In genomic region chr1:17577907-17578297, GRCh38 we compare ENCODE assay signal across 14 cellular contexts. TPM values are rescaled to one million over a fixed set of nuclear protein-coding genes. Genes with fewer than 3 reads are reported as not detected.
DNase-seq lines count a peak whose midpoint lies in the region; ATAC-seq, FAIRE-seq and TF ChIP-seq lines count a peak whose summit lies in the region.
"Had no signal": no experiment of that assay in that cellular context is flagged by ENCODE, and none has a peak within 500 bp of the region (broad histone marks: within the 10 kb centered on the region; RNA-seq: fewer than 3 reads in every experiment).

No MANE protein-coding gene starts in this region.

- peak overlapping the region; percentile 14; the same call in 1 of the 2 replicates for H3K27ac ChIP-seq in GM23338 (ENCODE audit: low read depth)
- peak overlapping the region; percentile 94 to 99 for H3K27ac ChIP-seq in coronary artery
- no peak overlapping the region for H3K27ac ChIP-seq in HepG2 (ENCODE audit: extremely low read length, insufficient read depth, low read length)
- H3K27ac ChIP-seq in neural progenitor cell: no peak overlapping the region
- H3K27ac ChIP-seq: 22Rv1 had no signal

- H3K9ac ChIP-seq in HepG2 (ENCODE audit: insufficient read depth, low read depth, low read length) (no peak overlapping the region), neural progenitor cell (no peak overlapping the region)

- TF ChIP-seq POLR2A in HepG2 (IDR thresholded peaks at IDR 0.05; ENCODE audit: insufficient read depth in 1 of 2, low read depth in 2 of 2, low read length in 2 of 2): no peak

- in situ Hi-C loops in HepG2 (cut with HindIII; ENCODE audit: extremely low pct_ligation_motif_present, low pct_unique_long_range_greater_than_20kb): no loop called here

- CTCF ChIA-PET in HepG2 (lab: Yijun Ruan, JAX; ENCODE audit: low intra/inter-chr PET ratio, low total read pairs): no interaction called here

- BruUV-seq in HepG2 (replicated peaks; lab: Mats Ljungman, UMichigan): no TSS peak

- WGBS in HepG2 (ENCODE audit: low lambda C conversion rate): no CpG with 5 or more reads among the region's 1 CpG

- H3K36me3 Mint-ChIP-seq in GM23338 (ENCODE audit: low read depth) (no peaks in the 10 kb centered on the region; the same call in 2 of the 3 replicates), neural progenitor cell (no peaks in the 10 kb centered on the region)
- H3K36me3 Mint-ChIP-seq: CD8-positive, alpha-beta T cell had no signal

- H3K9me3 ChIP-seq in HepG2 (ENCODE audit: low read length) (no peaks in the 10 kb centered on the region), neural progenitor cell (ENCODE audit: low read depth) (no peaks in the 10 kb centered on the region)

- H3F3A ChIP-seq in GM23338 (replicated peaks; ENCODE audit: low read depth) (0 out of 2 replicates have a peak, but pooled peaks cover 5% of the 10 kb centered on the region), neural progenitor cell (ENCODE audit: low read depth) (peaks cover 12% of the 10 kb centered on the region)

- no peaks in the 10 kb centered on the region for H3K9me2 ChIP-seq in GM23338 (ENCODE audit: insufficient read depth)

- H3K4me3 Mint-ChIP-seq in GM23338 (no peak overlapping the region), neural progenitor cell (no peak overlapping the region)
- H3K4me3 Mint-ChIP-seq: CD14-positive monocyte; CD8-positive, alpha-beta T cell had no signal

- TF ChIP-seq EP300 in HepG2 (IDR thresholded peaks at IDR 0.05; ENCODE audit: low read depth in 2 of 2, low read length in 2 of 2) (no peak), HepG2 (CRISPR knock-in tag; IDR thresholded peaks at IDR 0.05; ENCODE audit: borderline replicate concordance) (no peak)

- TF ChIP-seq RAD21 in HepG2 (CRISPR knock-in tag; IDR thresholded peaks at IDR 0.05): no peak

- no peak overlapping the region for H2AFZ ChIP-seq in GM23338
- H2AFZ ChIP-seq in HepG2 (ENCODE audit: low read length): no peak overlapping the region
- H2AFZ ChIP-seq in neural progenitor cell (replicated peaks): no peak overlapping the region

- H3K4me1 Mint-ChIP-seq in GM23338: peaks cover 80% of the 10 kb centered on the region
- peaks cover 73% of the 10 kb centered on the region for H3K4me1 Mint-ChIP-seq in neural progenitor cell

- H3K4me1 ChIP-seq in GM23338 (ENCODE audit: insufficient read depth): peaks cover 72% of the 10 kb centered on the region
- H3K4me1 ChIP-seq in HepG2 (ENCODE audit: insufficient read depth, low read length): peaks cover 87% of the 10 kb centered on the region
- H3K4me1 ChIP-seq in neural progenitor cell: peaks cover 50% of the 10 kb centered on the region

- H3K79me2 ChIP-seq in GM23338 (replicated peaks; ENCODE audit: insufficient read depth): peaks cover 76% of the 10 kb centered on the region
- H3K79me2 ChIP-seq in HepG2 (ENCODE audit: insufficient read depth, low read length): peaks cover 23% of the 10 kb centered on the region
- peaks cover 60% of the 10 kb centered on the region for H3K79me2 ChIP-seq in neural progenitor cell (ENCODE audit: low read depth)

- no peaks in the 10 kb centered on the region for H3K36me3 ChIP-seq in GM23338 (ENCODE audit: insufficient read depth)
- H3K36me3 ChIP-seq in HepG2 (replicated peaks in 1 of 2; ENCODE audit: control insufficient read depth in 1 of 2, insufficient read depth in 2 of 2, low read length in 2 of 2): no peaks in the 10 kb centered on the region
- no peaks in the 10 kb centered on the region for H3K36me3 ChIP-seq in neural progenitor cell

- no peak for FAIRE-seq in HepG2 (lab: Jason Lieb, UNC)
- FAIRE-seq: GM12878, GM18507 had no signal

- intact Hi-C loops in HepG2 (cut with micrococcal nuclease; ENCODE audit: unreplicated experiment): no loop called here

- H3K4me3 ChIP-seq in GM23338 (no peak overlapping the region), coronary artery (no peak overlapping the region), HepG2 (replicated peaks in 1 of 3; ENCODE audit: insufficient read depth in 1 of 3, low read depth in 2 of 3, low read length in 3 of 3) (no peak overlapping the region), neural progenitor cell (no peak overlapping the region)
- H3K4me3 ChIP-seq: GM12878 had no signal

- H3K27ac Mint-ChIP-seq in GM23338 (no peak overlapping the region), neural progenitor cell (peak overlapping the region; percentile 85)
- H3K27ac Mint-ChIP-seq: CD14-positive monocyte; CD8-positive, alpha-beta T cell had no signal

- H3K27me3 ChIP-seq in GM23338 (ENCODE audit: insufficient read depth) (no peaks in the 10 kb centered on the region), HepG2 (ENCODE audit: control insufficient read depth in 1 of 2, insufficient read depth in 2 of 2, low read length in 2 of 2) (no peaks in the 10 kb centered on the region), neural progenitor cell (no peaks in the 10 kb centered on the region)

- no peak overlapping the region for H3K4me2 ChIP-seq in GM23338
- no peak overlapping the region for H3K4me2 ChIP-seq in HepG2 (ENCODE audit: low read depth, low read length)
- H3K4me2 ChIP-seq in neural progenitor cell: no peak overlapping the region

- ATAC-seq in GM23338: no peak
- ATAC-seq in HepG2: no peak
- no peak for ATAC-seq in GM18868 (IDR thresholded peaks at IDR 0.05; ENCODE audit: unreplicated experiment)
- no peak for ATAC-seq in HG02970 (IDR thresholded peaks at IDR 0.05; ENCODE audit: low FRiP score, unreplicated experiment)
- ATAC-seq: CD8-positive, alpha-beta T cell; GM12878 had no signal

- H3K9me3 Mint-ChIP-seq in GM23338 (no peaks in the 10 kb centered on the region), neural progenitor cell (no peaks in the 10 kb centered on the region)
- H3K9me3 Mint-ChIP-seq: CD14-positive monocyte; CD8-positive, alpha-beta T cell had no signal

- TF ChIP-seq CTCF in GM23338 (conservative IDR thresholded peaks at IDR 0.05; ENCODE audit: low read depth in 2 of 2): peak; percentile 16 to 22; a peak in 1 of 4 replicates
- TF ChIP-seq CTCF in coronary artery (IDR thresholded peaks at IDR 0.05): no peak
- TF ChIP-seq CTCF in HepG2 (CRISPR knock-in tag; IDR thresholded peaks at IDR 0.05): no peak
- no peak for TF ChIP-seq CTCF in neural progenitor cell (IDR thresholded peaks at IDR 0.05)

- H3K27me3 Mint-ChIP-seq in GM23338 (ENCODE audit: insufficient read depth, low read depth, poor library complexity): peaks cover 20% of the 10 kb centered on the region
- H3K27me3 Mint-ChIP-seq in neural progenitor cell (ENCODE audit: insufficient read depth, low read depth): no peaks in the 10 kb centered on the region

- DNase-seq in GM23338 (ENCODE audit: low spot score): no peak
- no peak for DNase-seq in coronary artery (ENCODE audit: low spot score)
- DNase-seq in HepG2 (ENCODE audit: low spot score): no peak
- DNase-seq in neural progenitor cell (ENCODE audit: low spot score): no peak
- DNase-seq in GM03348 (ENCODE audit: low spot score): no peak
- no peak for DNase-seq in NOMO-1 treated with DMSO at 0.1 percent for 48 hours (lab: John Stamatoyannopoulos, UW; ENCODE audit: unreplicated experiment)
- DNase-seq: CD8-positive, alpha-beta T cell; COR-L47 had no signal

- POLR2A ChIA-PET in HepG2 (lab: Yijun Ruan, JAX): interaction anchor here (3.2 kb wide), 1 partner anchor 10 kb away, joined by 21 read pairs; no protein-coding TSS in a partner anchor

- peaks cover 10% of the 10 kb centered on the region; the same call in 1 of the 2 replicates for H4K20me1 ChIP-seq in GM23338 (replicated peaks; ENCODE audit: insufficient read depth)
- peaks cover 13% of the 10 kb centered on the region; the same call in 1 of the 2 replicates for H4K20me1 ChIP-seq in HepG2 (ENCODE audit: insufficient read depth, low read length)
- peaks cover 80% of the 10 kb centered on the region for H4K20me1 ChIP-seq in neural progenitor cell (ENCODE audit: low read depth)

TF ChIP-seq in GM23338, 12 proteins besides CTCF, POLR2A, EP300 and RAD21 (continues in another document):
- TF ChIP-seq ZNF331 (CRISPR knock-in tag; IDR thresholded peaks at IDR 0.05; ENCODE audit: low read depth): no peak
- TF ChIP-seq POLR2AphosphoS5 (IDR thresholded peaks at IDR 0.05; ENCODE audit: low read depth): no peak

RNA-seq across cellular contexts. Expression of gene ARHGEF10L, which starts 38.4 kb away (rescaled TPM):
- 37.9 and 46.8 TPM in 2 replicates for total RNA-seq in GM23338 (2014; rRNA removed; shearing (Covaris generic))
- polyA plus RNA-seq in GM23338 (2016; fragmentation: Nextera tagmentation; extraction: Ambion mirVana): 12.1 and 13.4 TPM in 2 replicates
- total RNA-seq in HepG2 (2016; rRNA removed; fragmentation: Illumina TruSeq; extraction: Trizol): 26.2 and 46.5 TPM in 2 replicates
- 13.6 and 14.7 TPM in 2 replicates for total RNA-seq in HepG2 (2016; cell fraction: cytosol; rRNA removed; fragmentation: Illumina TruSeq; extraction: Trizol; ENCODE audit: low read depth)
- 24.8 and 47.9 TPM in 2 replicates for total RNA-seq in HepG2 (2016; cell fraction: insoluble cytoplasmic fraction; rRNA removed; fragmentation: Illumina TruSeq; extraction: Trizol)
- total RNA-seq in HepG2 (2016; cell fraction: membrane; rRNA removed; fragmentation: Illumina TruSeq; extraction: Trizol): 19.1 and 19.9 TPM in 2 replicates
- 59.8 and 74.6 TPM in 2 replicates for total RNA-seq in HepG2 (2016; cell fraction: nucleus; rRNA removed; fragmentation: Illumina TruSeq; extraction: Trizol)
- 78.3 and 107 TPM in 2 replicates for polyA plus RNA-seq in HepG2 (2011; rRNA removed)
- 20.2 and 37.0 TPM in 2 replicates for polyA plus RNA-seq in HepG2 (2011; cell fraction: cytosol; rRNA removed)
- polyA plus RNA-seq in HepG2 (2011; cell fraction: nucleus; rRNA removed): 844 and 1,154 TPM in 2 replicates
- polyA plus RNA-seq in HepG2 (2012): 43.3 and 63.3 TPM in 2 replicates
- polyA plus RNA-seq in HepG2 (2016; cell fraction: cytosol; fragmentation: Illumina TruSeq; extraction: Trizol; ENCODE audit: low read depth): 2.2 and 2.8 TPM in 2 replicates
- 18.1 and 22.2 TPM in 2 replicates for polyA plus RNA-seq in HepG2 (2016; cell fraction: insoluble cytoplasmic fraction; fragmentation: Illumina TruSeq; extraction: Trizol; ENCODE audit: low read depth)
- 4.7 and 5.9 TPM in 2 replicates for polyA plus RNA-seq in HepG2 (2016; cell fraction: membrane; fragmentation: Illumina TruSeq; extraction: Trizol; ENCODE audit: low read depth)
- 127 and 131 TPM in 2 replicates for polyA plus RNA-seq in HepG2 (2016; cell fraction: nucleus; fragmentation: Illumina TruSeq; extraction: Trizol; ENCODE audit: insufficient read depth, low read depth)
- polyA minus RNA-seq in HepG2 (2011; rRNA and poly(A)+ RNA removed; ENCODE audit: low replicate concordance): 15.7 and 166 TPM in 2 replicates
- polyA minus RNA-seq in HepG2 (2011; cell fraction: cytosol; rRNA and poly(A)+ RNA removed): 36.6 and 43.4 TPM in 2 replicates
- polyA minus RNA-seq in HepG2 (2011; cell fraction: nucleus; rRNA and poly(A)+ RNA removed): 147 and 148 TPM in 2 replicates
- total RNA-seq in neural progenitor cell (ENCODE audit: low replicate concordance): 20.3 and 29.4 TPM in 2 replicates
- total RNA-seq: CD8-positive, alpha-beta T cell had no signal

Comparison
In these comparisons a context has a peak if more than half of its experiments do, and no peak if none do; other contexts are left out.
1. H3K27ac ChIP-seq: peak in GM23338 (single experiment) and coronary artery (2 of 2); none in HepG2 (single experiment) and neural progenitor cell (single experiment).
2. CTCF ChIP-seq: peak in GM23338 (2 of 2); none in coronary artery (single experiment), HepG2 (single experiment) and neural progenitor cell (single experiment).